In the genomic region with DNA sequence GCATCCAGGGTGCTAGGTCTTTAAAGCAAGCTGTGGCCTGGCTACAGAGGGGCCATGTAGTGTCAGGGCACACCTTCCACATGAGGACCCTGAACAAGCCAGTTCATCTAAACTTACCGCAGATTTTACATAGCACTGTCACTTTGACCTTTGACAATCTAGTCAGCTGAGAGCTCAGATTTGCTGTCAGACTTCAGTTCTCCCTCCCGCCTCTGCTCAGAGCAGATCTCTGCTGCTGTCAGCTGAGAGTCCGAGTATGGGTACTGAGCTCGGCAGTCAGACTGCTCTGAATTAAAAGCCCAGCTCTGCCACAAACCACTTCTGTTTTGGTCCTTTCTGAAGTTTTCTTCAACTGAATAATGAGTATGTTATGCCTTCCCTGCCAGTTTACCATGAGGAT, we compare ENCODE assay signal across 13 cellular contexts.
"Had no signal": no experiment of that assay in that cellular context is flagged by ENCODE, and none has a peak within 500 bp of the region (broad histone marks: within the 10 kb centered on the region; RNA-seq: fewer than 3 reads in every experiment).

No MANE protein-coding gene starts in this region.

- H3K27ac ChIP-seq: testis had no signal

- H3K4me3 Mint-ChIP-seq: activated CD4-positive, alpha-beta memory T cell treated with anti-CD3 and anti-CD28 coated beads for 36 hours; activated CD4-positive, alpha-beta T cell treated with anti-CD3 and anti-CD28 coated beads for 36 hours; activated naive CD4-positive, alpha-beta T cell treated with anti-CD3 and anti-CD28 coated beads, Interleukin-2, amount 10 ng/mL, durations not matched to agents 7 days and 5 days; activated T-cell treated with anti-CD3 and anti-CD28 coated beads, Interleukin-2, amount 50 U/mL, for 24 hours; immature natural killer cell; naive thymus-derived CD8-positive, alpha-beta T cell; stimulated activated naive CD8-positive, alpha-beta T cell treated with anti-CD3 and anti-CD28 coated beads, Interleukin-15, amount 100 ng/mL, for 72 hours; T-helper 17 cell had no signal

- H3K9me3 ChIP-seq: spleen, testis had no signal

- DNase-seq: activated CD4-positive, alpha-beta memory T cell treated with anti-CD3 and anti-CD28 coated beads for 36 hours; activated CD4-positive, alpha-beta T cell treated with anti-CD3 and anti-CD28 coated beads for 36 hours; activated naive CD4-positive, alpha-beta T cell treated with anti-CD3 and anti-CD28 coated beads, Interleukin-2, amount 10 ng/mL, durations not matched to agents 7 days and 5 days; activated T-cell treated with anti-CD3 and anti-CD28 coated beads, Interleukin-2, amount 50 U/mL, for 24 hours; cortex of kidney; effector memory CD4-positive, alpha-beta T cell; foreskin fibroblast; immature natural killer cell; naive thymus-derived CD8-positive, alpha-beta T cell; spleen; stimulated activated naive CD8-positive, alpha-beta T cell treated with anti-CD3 and anti-CD28 coated beads, Interleukin-15, amount 100 ng/mL, for 72 hours; T-helper 17 cell; testis had no signal

- H3K4me3 ChIP-seq: spleen, testis had no signal

- H3K36me3 Mint-ChIP-seq: activated CD4-positive, alpha-beta memory T cell treated with anti-CD3 and anti-CD28 coated beads for 36 hours; activated naive CD4-positive, alpha-beta T cell treated with anti-CD3 and anti-CD28 coated beads, Interleukin-2, amount 10 ng/mL, durations not matched to agents 7 days and 5 days; immature natural killer cell; naive thymus-derived CD8-positive, alpha-beta T cell had no signal

- H3K27ac Mint-ChIP-seq: activated CD4-positive, alpha-beta memory T cell treated with anti-CD3 and anti-CD28 coated beads for 36 hours; activated CD4-positive, alpha-beta T cell treated with anti-CD3 and anti-CD28 coated beads for 36 hours; activated naive CD4-positive, alpha-beta T cell treated with anti-CD3 and anti-CD28 coated beads, Interleukin-2, amount 10 ng/mL, durations not matched to agents 7 days and 5 days; activated T-cell treated with anti-CD3 and anti-CD28 coated beads, Interleukin-2, amount 50 U/mL, for 24 hours; immature natural killer cell; naive thymus-derived CD8-positive, alpha-beta T cell; T-helper 17 cell had no signal

- H3K27me3 ChIP-seq: spleen, testis had no signal

- H3K4me1 ChIP-seq: spleen had no signal

- ATAC-seq: activated CD4-positive, alpha-beta T cell treated with anti-CD3 and anti-CD28 coated beads for 36 hours; naive thymus-derived CD8-positive, alpha-beta T cell; stimulated activated naive CD8-positive, alpha-beta T cell treated with anti-CD3 and anti-CD28 coated beads, Interleukin-15, amount 100 ng/mL, for 72 hours; T-helper 17 cell had no signal

- H3K4me1 Mint-ChIP-seq: activated CD4-positive, alpha-beta T cell treated with anti-CD3 and anti-CD28 coated beads for 36 hours; activated naive CD4-positive, alpha-beta T cell treated with anti-CD3 and anti-CD28 coated beads, Interleukin-2, amount 10 ng/mL, durations not matched to agents 7 days and 5 days; immature natural killer cell; naive thymus-derived CD8-positive, alpha-beta T cell; stimulated activated naive CD8-positive, alpha-beta T cell treated with anti-CD3 and anti-CD28 coated beads, Interleukin-15, amount 100 ng/mL, for 72 hours had no signal

- H3K9me3 Mint-ChIP-seq: activated CD4-positive, alpha-beta memory T cell treated with anti-CD3 and anti-CD28 coated beads for 36 hours; activated naive CD4-positive, alpha-beta T cell treated with anti-CD3 and anti-CD28 coated beads, Interleukin-2, amount 10 ng/mL, durations not matched to agents 7 days and 5 days; activated T-cell treated with anti-CD3 and anti-CD28 coated beads, Interleukin-2, amount 50 U/mL, for 24 hours; stimulated activated naive CD8-positive, alpha-beta T cell treated with anti-CD3 and anti-CD28 coated beads, Interleukin-15, amount 100 ng/mL, for 72 hours had no signal

- H3K36me3 ChIP-seq: spleen had no signal
